Comparison of ENCODE assay signal across 9 cellular contexts in the genomic region with DNA sequence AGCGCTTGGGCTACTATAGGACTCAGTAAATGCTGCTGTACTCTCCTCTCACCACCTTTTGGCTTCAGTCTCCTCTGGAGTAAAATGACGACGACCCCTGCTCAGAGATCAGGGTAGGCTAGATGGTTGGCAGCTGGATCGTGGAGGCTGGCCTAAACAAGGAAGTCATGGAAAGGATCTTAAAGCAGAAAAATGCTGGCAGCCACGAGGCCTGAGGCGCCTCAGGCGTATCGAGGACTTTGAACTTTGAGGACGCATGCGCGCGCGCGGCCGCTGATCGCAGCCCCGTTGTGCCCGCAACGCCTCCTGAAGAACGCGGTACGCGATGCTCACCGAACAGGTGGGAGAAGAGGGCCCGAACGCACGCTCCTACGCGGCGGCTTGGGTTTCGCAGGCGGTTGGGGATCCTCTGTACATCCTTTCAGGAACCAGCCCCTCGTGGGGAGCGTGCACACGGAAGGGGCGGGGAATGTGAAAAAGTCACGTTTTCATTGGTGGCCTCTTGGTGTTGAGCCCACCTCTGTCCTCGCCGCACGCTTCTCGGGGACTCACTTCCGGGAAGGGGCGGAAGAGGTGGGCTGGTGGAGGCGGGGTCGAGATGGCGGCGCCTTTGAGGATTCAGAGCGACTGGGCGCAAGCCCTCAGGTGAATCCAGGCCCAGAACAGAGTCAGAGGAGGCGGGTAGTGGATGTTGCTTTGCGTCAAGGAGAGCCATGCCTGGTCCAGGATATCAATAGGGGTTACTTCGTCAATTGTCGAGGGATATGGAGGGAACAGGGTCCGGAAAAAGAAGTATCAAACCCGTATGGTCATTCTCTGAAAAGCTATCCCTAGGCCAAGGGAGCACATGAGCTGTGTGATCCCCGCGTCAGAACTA. TPM values are rescaled to one million over a fixed set of nuclear protein-coding genes. Genes with fewer than 3 reads are reported as not detected.
DNase-seq lines count a peak whose midpoint lies in the region; ATAC-seq, FAIRE-seq and TF ChIP-seq lines count a peak whose summit lies in the region.
"Had no signal": no experiment of that assay in that cellular context is flagged by ENCODE, and none has a peak within 500 bp of the region (broad histone marks: within the 10 kb centered on the region; RNA-seq: fewer than 3 reads in every experiment).

A gene (minus strand): TSS at position 423 of the 877 bp plus-strand sequence. CDS start 3,468 bp downstream, outside the sequence.
A gene with protein sequence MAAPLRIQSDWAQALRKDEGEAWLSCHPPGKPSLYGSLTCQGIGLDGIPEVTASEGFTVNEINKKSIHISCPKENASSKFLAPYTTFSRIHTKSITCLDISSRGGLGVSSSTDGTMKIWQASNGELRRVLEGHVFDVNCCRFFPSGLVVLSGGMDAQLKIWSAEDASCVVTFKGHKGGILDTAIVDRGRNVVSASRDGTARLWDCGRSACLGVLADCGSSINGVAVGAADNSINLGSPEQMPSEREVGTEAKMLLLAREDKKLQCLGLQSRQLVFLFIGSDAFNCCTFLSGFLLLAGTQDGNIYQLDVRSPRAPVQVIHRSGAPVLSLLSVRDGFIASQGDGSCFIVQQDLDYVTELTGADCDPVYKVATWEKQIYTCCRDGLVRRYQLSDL (plus strand): TSS at position 576 of the 877 bp plus-strand sequence. CDS start 23 bp downstream, at position 599.

- TF ChIP-seq POLR2A in GM19099 (IDR thresholded peaks at IDR 0.05; ENCODE audit: extremely low read depth, insufficient read length, low read depth), result peak; percentile 94

- intact Hi-C loops in kidney (cut with DNase I), result no loop called here

- peak; percentile 96 for DNase-seq in AG20443 (ENCODE audit: low spot score)
- peak; percentile 98 for DNase-seq in NCI-H510A (lab: John Stamatoyannopoulos, UW)
- DNase-seq in activated CD4-positive, alpha-beta T cell treated with anti-CD3 and anti-CD28 coated beads for 1 hour, result peak; percentile 88
- peak; percentile 98 for DNase-seq in cerebellum (ENCODE audit: low spot score)
- DNase-seq in kidney, result peak; percentile 97
- DNase-seq in stimulated activated CD4-positive, alpha-beta T cell treated with anti-CD3 and anti-CD28 coated beads, Interleukin-15, amount 100 ng/mL, for 24 hours, result peak; percentile 96

- peak within 1 kb of the TSS; percentile 85 to 97 for H3K9ac ChIP-seq in kidney (ENCODE audit: low read length in 2 of 2)

- peak; percentile 95 for ATAC-seq in HG03432 (IDR thresholded peaks at IDR 0.05; ENCODE audit: unreplicated experiment)

- H3K4me3 ChIP-seq in kidney (ENCODE audit: low read length in 2 of 2), result peak within 1 kb of the TSS; percentile 74 to 100

- H3K4me1 ChIP-seq in kidney (ENCODE audit: control insufficient read depth in 1 of 2, insufficient read depth in 1 of 2, low read depth in 1 of 2, low read length in 2 of 2), result peaks cover 9 to 15% of the 10 kb centered on the region in 2 donors

- no peaks in the 10 kb centered on the region for H3K9me3 ChIP-seq in kidney (ENCODE audit: control insufficient read depth in 1 of 2, low read length in 2 of 2)

- H3K27ac ChIP-seq in kidney (ENCODE audit: low read depth in 2 of 2, low read length in 2 of 2), result peak within 1 kb of the TSS; percentile 90 to 94

- FAIRE-seq in kidney (lab: Jason Lieb, UNC), result peak; percentile 39
- FAIRE-seq: islet of Langerhans had no signal

- peaks cover 5 to 8% of the 10 kb centered on the region in 2 donors for H3K36me3 ChIP-seq in kidney (ENCODE audit: control insufficient read depth in 1 of 2, insufficient read depth in 2 of 2, low read length in 2 of 2)

- TF ChIP-seq CTCF in kidney (IDR thresholded peaks at IDR 0.05; ENCODE audit: borderline replicate concordance, extremely low read depth, insufficient read depth), result no peak

RNA-seq across cellular contexts. Expression of the first gene that starts in this region (rescaled TPM):
- total RNA-seq in cerebellum, result 24.9 TPM
- 64.7 TPM for total RNA-seq in kidney
- 177 TPM for polyA plus RNA-seq in kidney (ENCODE audit: insufficient read depth, low read depth, low replicate concordance)

RNA-seq across cellular contexts. Expression of the second gene that starts in this region (rescaled TPM):
- total RNA-seq in cerebellum (20.1 TPM), kidney (18.2 TPM)
- 31.4 TPM for polyA plus RNA-seq in kidney (ENCODE audit: insufficient read depth, low read depth, low replicate concordance)

Comparison
In these comparisons a context has a peak if more than half of its experiments do, and no peak if none do; other contexts are left out.
1. Peak in every context shown above with its lines: DNase-seq, ATAC-seq, H3K4me3 ChIP-seq and H3K27ac ChIP-seq.